1 cellular context compared by ENCODE assay signal in genomic region chr11:62792193-62792575, GRCh38.
TF ChIP-seq lines count a peak whose summit lies in the region.

No MANE protein-coding gene starts in this region.

TF ChIP-seq in IMR-90, 13 proteins besides CTCF, POLR2A, EP300 and RAD21:
- TF ChIP-seq USF2 (IDR thresholded peaks at IDR 0.05; ENCODE audit: low read depth, low read length) (0 out of 2 replicates have a peak, but pooled peaks have one; percentile 4), BHLHE40 (IDR thresholded peaks at IDR 0.05; ENCODE audit: low read depth, low read length) (no peak)
